In genomic region chr7:156275292-156275691, GRCh38 we compare ENCODE assay signal across 23 cellular contexts.
DNase-seq lines count a peak whose midpoint lies in the region; ATAC-seq, FAIRE-seq and TF ChIP-seq lines count a peak whose summit lies in the region.
"Had no signal": no experiment of that assay in that cellular context is flagged by ENCODE, and none has a peak within 500 bp of the region (broad histone marks: within the 10 kb centered on the region; RNA-seq: fewer than 3 reads in every experiment).

No MANE protein-coding gene starts in this region.

- H3K27ac ChIP-seq in HepG2 (ENCODE audit: extremely low read length, insufficient read depth, low read length): no peak overlapping the region
- H3K27ac ChIP-seq in right lobe of liver: no peak overlapping the region
- no peak overlapping the region for H3K27ac ChIP-seq in H1 (ENCODE audit: low read depth, low read length)
- H3K27ac ChIP-seq: 22Rv1, BLaER1 had no signal

- no peak overlapping the region for H3K14ac ChIP-seq in H1 (ENCODE audit: insufficient read length)

- H3K4ac ChIP-seq in H1 (replicated peaks; ENCODE audit: insufficient read length, low read depth, low read length): peak overlapping the region; percentile 48

- H3K23me2 ChIP-seq in H1 (ENCODE audit: low read depth, low read length): no peaks in the 10 kb centered on the region

- in situ Hi-C loops in HepG2 (cut with HindIII; ENCODE audit: extremely low pct_ligation_motif_present, low pct_unique_long_range_greater_than_20kb): no loop called here

- H2BK5ac ChIP-seq in H1 (ENCODE audit: low read depth, low read length): no peak overlapping the region

- H2BK20ac ChIP-seq in H1 (ENCODE audit: low read length): no peak overlapping the region

- ATAC-seq in HepG2 (no peak), right lobe of liver (no peak)
- ATAC-seq: GM12878 had no signal

- no peaks in the 10 kb centered on the region for H3K9me3 ChIP-seq in HepG2 (ENCODE audit: low read length)
- no peaks in the 10 kb centered on the region for H3K9me3 ChIP-seq in right lobe of liver
- no peaks in the 10 kb centered on the region for H3K9me3 ChIP-seq in H1 (ENCODE audit: insufficient read depth in 2 of 2, low read depth in 1 of 2, low read length in 1 of 2)
- H3K9me3 ChIP-seq: BE2C had no signal

- no TSS peak for BruUV-seq in HepG2 (replicated peaks; lab: Mats Ljungman, UMichigan)

- H3K79me2 ChIP-seq in HepG2 (ENCODE audit: insufficient read depth, low read length) (no peaks in the 10 kb centered on the region), H1 (ENCODE audit: control insufficient read depth in 1 of 2, insufficient read depth in 2 of 2, low read length in 2 of 2) (no peaks in the 10 kb centered on the region)

- FAIRE-seq in HepG2 (lab: Jason Lieb, UNC) (no peak), H1 (lab: Jason Lieb, UNC) (no peak)
- FAIRE-seq: GM12878, GM12892, GM18507 had no signal

- H2BK12ac ChIP-seq in H1 (ENCODE audit: low read depth, low read length): no peak overlapping the region

- no peak for DNase-seq in HepG2 (ENCODE audit: low spot score)
- DNase-seq in right lobe of liver: no peak
- DNase-seq in H1 (ENCODE audit: low read depth in 1 of 2, low spot score in 2 of 2): no peak
- DNase-seq in cerebellar nuclear complex (lab: John Stamatoyannopoulos, UW): no peak
- DNase-seq in iPS-NIHi7 (ENCODE audit: extremely low spot score): no peak
- DNase-seq: ACHN; BE2C; C1 segment of cervical spinal cord; CD4-positive, alpha-beta memory T cell; CD4-positive, CD25-positive, alpha-beta regulatory T cell; CD8-positive, alpha-beta memory T cell; COR-L47; DMS 273 treated with DMSO at 0.1 percent for 48 hours; DMS153; DMS79; DND-41; EL; GDM1 had no signal

- no peak overlapping the region for H4K8ac ChIP-seq in H1 (ENCODE audit: extremely low read depth, insufficient read depth, low read length)

- no peak overlapping the region for H3K18ac ChIP-seq in H1 (ENCODE audit: extremely low read depth, low read length)

- H3K9ac ChIP-seq in HepG2 (ENCODE audit: insufficient read depth, low read depth, low read length): no peak overlapping the region
- no peak overlapping the region for H3K9ac ChIP-seq in H1 (replicated peaks in 1 of 4; ENCODE audit: extremely low read depth in 1 of 4, low read depth in 3 of 4, low read length in 3 of 4)
- H3K9ac ChIP-seq: BLaER1 had no signal

- CTCF ChIA-PET in HepG2 (lab: Yijun Ruan, JAX; ENCODE audit: low intra/inter-chr PET ratio, low total read pairs) (no interaction called here), H1 (lab: Charles Lee; ENCODE audit: partially characterized antibody) (no interaction called here)

- H2AK5ac ChIP-seq in H1 (ENCODE audit: low read depth, low read length): no peak overlapping the region

- TF ChIP-seq POLR2A in HepG2 (IDR thresholded peaks at IDR 0.05; ENCODE audit: insufficient read depth in 1 of 2, low read depth in 2 of 2, low read length in 2 of 2) (no peak), right lobe of liver (IDR thresholded peaks at IDR 0.05) (no peak), H1 (IDR thresholded peaks at IDR 0.05; ENCODE audit: control extremely low read depth in 1 of 2, low read depth in 2 of 2, low read length in 2 of 2) (no peak)

- POLR2A ChIA-PET in HepG2 (lab: Yijun Ruan, JAX) (no interaction called here), H1 (lab: Charles Lee; ENCODE audit: partially characterized antibody) (no interaction called here)

- no peaks in the 10 kb centered on the region for H3K4me1 ChIP-seq in HepG2 (ENCODE audit: insufficient read depth, low read length)
- no peaks in the 10 kb centered on the region for H3K4me1 ChIP-seq in right lobe of liver
- H3K4me1 ChIP-seq in H1 (replicated peaks in 1 of 4; ENCODE audit: control insufficient read depth in 3 of 4, insufficient read depth in 4 of 4, low read length in 3 of 4): no peaks in the 10 kb centered on the region
- H3K4me1 ChIP-seq: BE2C, BLaER1 had no signal

- no peak overlapping the region for H3K4me2 ChIP-seq in HepG2 (ENCODE audit: low read depth, low read length)
- no peak overlapping the region for H3K4me2 ChIP-seq in H1 (ENCODE audit: insufficient read depth in 1 of 2, low read depth in 2 of 2, low read length in 2 of 2)
- H3K4me2 ChIP-seq: BLaER1 had no signal

- H4K5ac ChIP-seq in H1 (ENCODE audit: insufficient read length, low read depth, low read length): no peak overlapping the region

- H3K27me3 ChIP-seq in HepG2 (ENCODE audit: control insufficient read depth in 1 of 2, insufficient read depth in 2 of 2, low read length in 2 of 2) (peaks cover 2 to 13% of the 10 kb centered on the region in 2 experiments; a peak in 3 of 5 replicates), right lobe of liver (no peaks in the 10 kb centered on the region), H1 (replicated peaks in 1 of 4; ENCODE audit: control insufficient read depth in 3 of 4, extremely low read depth in 1 of 4, insufficient read depth in 3 of 4, low read length in 3 of 4) (no peaks in the 10 kb centered on the region)
- H3K27me3 ChIP-seq: BLaER1 had no signal

- no peak overlapping the region for H3K23ac ChIP-seq in H1 (ENCODE audit: insufficient read length)

- H4K20me1 ChIP-seq in HepG2 (ENCODE audit: insufficient read depth, low read length) (no peaks in the 10 kb centered on the region), H1 (replicated peaks in 1 of 2; ENCODE audit: control insufficient read depth in 1 of 2, insufficient read depth in 2 of 2, low read length in 2 of 2) (no peaks in the 10 kb centered on the region)
- H4K20me1 ChIP-seq: BLaER1 had no signal

- H2BK15ac ChIP-seq in H1 (ENCODE audit: low read length): no peak overlapping the region

- H3K36me3 ChIP-seq in HepG2 (replicated peaks in 1 of 2; ENCODE audit: control insufficient read depth in 1 of 2, insufficient read depth in 2 of 2, low read length in 2 of 2): no peaks in the 10 kb centered on the region
- H3K36me3 ChIP-seq in right lobe of liver: no peaks in the 10 kb centered on the region
- H3K36me3 ChIP-seq in H1 (ENCODE audit: control insufficient read depth in 2 of 4, insufficient read depth in 4 of 4, low read length in 3 of 4): no peaks in the 10 kb centered on the region
- H3K36me3 ChIP-seq: BE2C, BLaER1 had no signal

- TF ChIP-seq CTCF in HepG2 (CRISPR knock-in tag; IDR thresholded peaks at IDR 0.05) (no peak), right lobe of liver (IDR thresholded peaks at IDR 0.05) (no peak), H1 (IDR thresholded peaks at IDR 0.05; ENCODE audit: control extremely low read depth in 1 of 3, insufficient read depth in 1 of 3, low read depth in 1 of 3, low read length in 3 of 3) (no peak)

- no peak overlapping the region for H4K91ac ChIP-seq in H1 (replicated peaks; ENCODE audit: insufficient read length, low read length)

- no peak overlapping the region for H3K56ac ChIP-seq in H1 (replicated peaks; ENCODE audit: insufficient read length, low read depth, low read length)

- TF ChIP-seq RAD21 in HepG2 (CRISPR knock-in tag; IDR thresholded peaks at IDR 0.05) (no peak), H1 (IDR thresholded peaks at IDR 0.05 in 1 of 2, conservative IDR thresholded peaks at IDR 0.05 in 1 of 2; ENCODE audit: low read depth in 2 of 2, low read length in 2 of 2) (no peak)

- TF ChIP-seq EP300 in HepG2 (IDR thresholded peaks at IDR 0.05; ENCODE audit: low read depth in 2 of 2, low read length in 2 of 2) (no peak), HepG2 (CRISPR knock-in tag; IDR thresholded peaks at IDR 0.05; ENCODE audit: borderline replicate concordance) (no peak), H1 (IDR thresholded peaks at IDR 0.05; ENCODE audit: borderline replicate concordance in 1 of 2, low read depth in 2 of 2, low read length in 2 of 2) (no peak)

- H2AFZ ChIP-seq in HepG2 (ENCODE audit: low read length): no peak overlapping the region
- 0 out of 2 replicates have a peak overlapping the region, but pooled peaks have one; percentile 19 for H2AFZ ChIP-seq in H1 (ENCODE audit: low read length)

- 43% methylated on average over 4 of the region's 4 CpGs for WGBS in HepG2 (ENCODE audit: low lambda C conversion rate)
- 84% methylated on average over 4 of the region's 4 CpGs for WGBS in right lobe of liver (ENCODE audit: insufficient coverage, low coverage, low lambda C conversion rate, missing lambda C conversion rate)
- 80% methylated on average over 4 of the region's 4 CpGs; no CpG with 5 or more reads in 1 of the 2 experiments for WGBS in H1 (ENCODE audit: extremely low coverage in 1 of 2, insufficient coverage in 1 of 2, insufficient read length in 1 of 2, insufficient replicate concordance in 2 of 2, low coverage in 1 of 2, low lambda C conversion rate in 2 of 2, missing lambda C conversion rate in 1 of 2), 2 experiments

- H2BK120ac ChIP-seq in H1 (replicated peaks; ENCODE audit: low read depth, low read length): no peak overlapping the region

- intact Hi-C loops in HepG2 (cut with micrococcal nuclease; ENCODE audit: unreplicated experiment): no loop called here
- intact Hi-C loops in right lobe of liver (cut with DNase I): no loop called here

- no peaks in the 10 kb centered on the region for H3K79me1 ChIP-seq in H1 (ENCODE audit: low read depth, low read length)

- H3K4me3 ChIP-seq in HepG2 (replicated peaks in 1 of 3; ENCODE audit: insufficient read depth in 1 of 3, low read depth in 2 of 3, low read length in 3 of 3) (no peak overlapping the region), right lobe of liver (no peak overlapping the region), H1 (ENCODE audit: extremely low read depth in 1 of 4, insufficient read depth in 2 of 4, low read depth in 3 of 4, low read length in 4 of 4) (no peak overlapping the region)
- H3K4me3 ChIP-seq: BLaER1, GM12878 had no signal

TF ChIP-seq in HepG2, 621 proteins besides CTCF, POLR2A, EP300 and RAD21 (continues in another document):
- no peak for TF ChIP-seq GPBP1L1 (CRISPR knock-in tag; IDR thresholded peaks at IDR 0.05)

TF ChIP-seq in H1, 55 proteins besides CTCF, POLR2A, EP300 and RAD21:
- no peak for TF ChIP-seq EZH2 (IDR thresholded peaks at IDR 0.05; ENCODE audit: low read depth, low read length, severe bottlenecking)
